ENCODE assay signal across 1 cellular context in the genomic region with DNA sequence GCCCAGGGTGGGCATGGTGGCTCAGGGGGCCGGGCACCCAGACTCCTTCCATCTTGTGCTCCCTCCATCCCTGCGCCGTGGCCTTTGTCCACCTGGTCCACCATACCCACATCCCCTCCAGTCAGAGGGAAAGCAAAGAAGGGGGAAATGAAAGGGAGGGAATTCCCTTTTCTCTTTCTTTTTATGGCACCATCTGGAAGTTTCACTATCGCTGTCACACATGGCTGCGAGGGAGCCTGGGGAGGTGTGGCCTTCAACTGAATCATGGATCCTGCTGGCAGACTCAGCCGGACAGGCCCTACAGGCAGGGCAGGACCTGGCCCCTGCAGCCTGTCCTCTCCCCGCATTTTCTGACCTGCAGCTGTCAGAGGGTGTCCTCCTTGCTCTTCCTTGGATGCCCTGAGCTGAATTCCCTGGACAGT.
TF ChIP-seq lines count a peak whose summit lies in the region.

No MANE protein-coding gene starts in this region.

TF ChIP-seq in HepG2, 621 proteins besides CTCF, POLR2A, EP300 and RAD21 (continued from another document):
- TF ChIP-seq, protein P1, sequence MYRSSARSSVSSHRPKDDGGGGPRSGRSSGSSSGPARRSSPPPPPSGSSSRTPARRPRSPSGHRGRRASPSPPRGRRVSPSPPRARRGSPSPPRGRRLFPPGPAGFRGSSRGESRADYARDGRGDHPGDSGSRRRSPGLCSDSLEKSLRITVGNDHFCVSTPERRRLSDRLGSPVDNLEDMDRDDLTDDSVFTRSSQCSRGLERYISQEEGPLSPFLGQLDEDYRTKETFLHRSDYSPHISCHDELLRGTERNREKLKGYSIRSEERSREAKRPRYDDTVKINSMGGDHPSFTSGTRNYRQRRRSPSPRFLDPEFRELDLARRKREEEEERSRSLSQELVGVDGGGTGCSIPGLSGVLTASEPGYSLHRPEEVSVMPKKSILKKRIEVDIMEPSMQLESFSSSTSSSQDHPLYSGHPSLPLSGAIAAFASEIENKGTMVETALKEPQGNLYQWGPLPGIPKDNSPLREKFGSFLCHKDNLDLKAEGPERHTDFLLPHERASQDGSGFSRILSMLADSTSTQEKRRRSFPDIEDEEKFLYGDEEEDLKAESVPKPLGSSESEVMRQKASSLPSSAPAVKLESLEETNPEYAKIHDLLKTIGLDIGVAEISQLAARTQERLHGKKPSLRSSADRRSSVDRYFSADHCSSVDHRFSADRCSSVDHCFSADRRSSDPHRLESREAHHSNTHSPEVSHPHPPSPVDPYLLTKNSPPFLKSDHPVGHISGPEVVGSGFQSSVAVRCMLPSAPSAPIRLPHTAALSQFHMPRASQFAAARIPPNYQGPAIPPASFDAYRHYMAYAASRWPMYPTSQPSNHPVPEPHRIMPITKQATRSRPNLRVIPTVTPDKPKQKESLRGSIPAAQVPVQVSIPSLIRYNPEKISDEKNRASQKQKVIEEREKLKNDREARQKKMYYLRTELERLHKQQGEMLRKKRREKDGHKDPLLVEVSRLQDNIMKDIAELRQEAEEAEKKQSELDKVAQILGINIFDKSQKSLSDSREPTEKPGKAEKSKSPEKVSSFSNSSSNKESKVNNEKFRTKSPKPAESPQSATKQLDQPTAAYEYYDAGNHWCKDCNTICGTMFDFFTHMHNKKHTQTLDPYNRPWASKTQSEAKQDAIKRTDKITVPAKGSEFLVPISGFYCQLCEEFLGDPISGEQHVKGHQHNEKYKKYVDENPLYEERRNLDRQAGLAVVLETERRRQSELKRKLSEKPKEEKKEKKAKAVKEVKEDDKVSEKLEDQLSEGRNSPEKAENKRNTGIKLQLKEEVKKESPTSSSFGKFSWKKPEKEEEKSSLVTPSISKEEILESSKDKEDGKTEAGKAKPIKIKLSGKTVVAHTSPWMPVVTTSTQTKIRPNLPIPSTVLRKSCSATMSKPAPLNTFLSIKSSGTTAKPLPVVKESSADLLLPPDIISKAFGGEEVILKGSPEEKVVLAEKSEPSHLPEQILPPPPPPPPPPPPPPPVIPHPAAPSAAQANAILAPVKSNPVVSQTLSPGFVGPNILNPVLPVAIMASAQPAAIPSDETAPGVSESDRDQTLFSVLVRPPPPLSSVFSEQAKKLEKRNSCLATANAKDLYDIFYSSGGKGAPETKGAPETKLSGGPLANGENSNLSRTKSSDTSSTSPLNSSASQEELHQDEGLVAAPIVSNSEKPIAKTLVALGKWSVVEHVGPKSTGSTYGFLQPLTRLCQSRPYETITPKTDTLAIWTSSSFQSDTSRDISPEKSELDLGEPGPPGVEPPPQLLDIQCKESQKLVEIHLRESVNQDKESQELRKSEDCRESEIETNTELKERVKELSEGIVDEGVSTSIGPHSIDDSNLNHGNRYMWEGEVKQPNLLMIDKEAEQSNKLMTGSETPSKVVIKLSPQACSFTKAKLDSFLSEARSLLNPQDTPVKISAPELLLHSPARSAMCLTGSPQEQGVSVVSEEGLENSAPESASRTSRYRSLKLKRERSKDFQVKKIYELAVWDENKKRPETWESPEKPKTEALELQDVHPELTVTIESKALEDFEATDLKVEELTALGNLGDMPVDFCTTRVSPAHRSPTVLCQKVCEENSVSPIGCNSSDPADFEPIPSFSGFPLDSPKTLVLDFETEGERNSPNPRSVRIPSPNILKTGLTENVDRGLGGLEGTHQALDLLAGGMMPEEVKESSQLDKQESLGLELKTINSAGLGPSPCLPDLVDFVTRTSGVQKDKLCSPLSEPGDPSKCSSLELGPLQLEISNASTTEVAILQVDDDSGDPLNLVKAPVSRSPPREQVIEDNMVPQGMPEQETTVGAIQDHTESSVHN (CRISPR knock-in tag; IDR thresholded peaks at IDR 0.05), result peak; percentile 60; the same call in 1 of the 2 replicates
- TF ChIP-seq, protein P2, sequence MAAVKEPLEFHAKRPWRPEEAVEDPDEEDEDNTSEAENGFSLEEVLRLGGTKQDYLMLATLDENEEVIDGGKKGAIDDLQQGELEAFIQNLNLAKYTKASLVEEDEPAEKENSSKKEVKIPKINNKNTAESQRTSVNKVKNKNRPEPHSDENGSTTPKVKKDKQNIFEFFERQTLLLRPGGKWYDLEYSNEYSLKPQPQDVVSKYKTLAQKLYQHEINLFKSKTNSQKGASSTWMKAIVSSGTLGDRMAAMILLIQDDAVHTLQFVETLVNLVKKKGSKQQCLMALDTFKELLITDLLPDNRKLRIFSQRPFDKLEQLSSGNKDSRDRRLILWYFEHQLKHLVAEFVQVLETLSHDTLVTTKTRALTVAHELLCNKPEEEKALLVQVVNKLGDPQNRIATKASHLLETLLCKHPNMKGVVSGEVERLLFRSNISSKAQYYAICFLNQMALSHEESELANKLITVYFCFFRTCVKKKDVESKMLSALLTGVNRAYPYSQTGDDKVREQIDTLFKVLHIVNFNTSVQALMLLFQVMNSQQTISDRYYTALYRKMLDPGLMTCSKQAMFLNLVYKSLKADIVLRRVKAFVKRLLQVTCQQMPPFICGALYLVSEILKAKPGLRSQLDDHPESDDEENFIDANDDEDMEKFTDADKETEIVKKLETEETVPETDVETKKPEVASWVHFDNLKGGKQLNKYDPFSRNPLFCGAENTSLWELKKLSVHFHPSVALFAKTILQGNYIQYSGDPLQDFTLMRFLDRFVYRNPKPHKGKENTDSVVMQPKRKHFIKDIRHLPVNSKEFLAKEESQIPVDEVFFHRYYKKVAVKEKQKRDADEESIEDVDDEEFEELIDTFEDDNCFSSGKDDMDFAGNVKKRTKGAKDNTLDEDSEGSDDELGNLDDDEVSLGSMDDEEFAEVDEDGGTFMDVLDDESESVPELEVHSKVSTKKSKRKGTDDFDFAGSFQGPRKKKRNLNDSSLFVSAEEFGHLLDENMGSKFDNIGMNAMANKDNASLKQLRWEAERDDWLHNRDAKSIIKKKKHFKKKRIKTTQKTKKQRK (IDR thresholded peaks at IDR 0.05; ENCODE audit: low read length), result no peak
- TF ChIP-seq, protein P3, sequence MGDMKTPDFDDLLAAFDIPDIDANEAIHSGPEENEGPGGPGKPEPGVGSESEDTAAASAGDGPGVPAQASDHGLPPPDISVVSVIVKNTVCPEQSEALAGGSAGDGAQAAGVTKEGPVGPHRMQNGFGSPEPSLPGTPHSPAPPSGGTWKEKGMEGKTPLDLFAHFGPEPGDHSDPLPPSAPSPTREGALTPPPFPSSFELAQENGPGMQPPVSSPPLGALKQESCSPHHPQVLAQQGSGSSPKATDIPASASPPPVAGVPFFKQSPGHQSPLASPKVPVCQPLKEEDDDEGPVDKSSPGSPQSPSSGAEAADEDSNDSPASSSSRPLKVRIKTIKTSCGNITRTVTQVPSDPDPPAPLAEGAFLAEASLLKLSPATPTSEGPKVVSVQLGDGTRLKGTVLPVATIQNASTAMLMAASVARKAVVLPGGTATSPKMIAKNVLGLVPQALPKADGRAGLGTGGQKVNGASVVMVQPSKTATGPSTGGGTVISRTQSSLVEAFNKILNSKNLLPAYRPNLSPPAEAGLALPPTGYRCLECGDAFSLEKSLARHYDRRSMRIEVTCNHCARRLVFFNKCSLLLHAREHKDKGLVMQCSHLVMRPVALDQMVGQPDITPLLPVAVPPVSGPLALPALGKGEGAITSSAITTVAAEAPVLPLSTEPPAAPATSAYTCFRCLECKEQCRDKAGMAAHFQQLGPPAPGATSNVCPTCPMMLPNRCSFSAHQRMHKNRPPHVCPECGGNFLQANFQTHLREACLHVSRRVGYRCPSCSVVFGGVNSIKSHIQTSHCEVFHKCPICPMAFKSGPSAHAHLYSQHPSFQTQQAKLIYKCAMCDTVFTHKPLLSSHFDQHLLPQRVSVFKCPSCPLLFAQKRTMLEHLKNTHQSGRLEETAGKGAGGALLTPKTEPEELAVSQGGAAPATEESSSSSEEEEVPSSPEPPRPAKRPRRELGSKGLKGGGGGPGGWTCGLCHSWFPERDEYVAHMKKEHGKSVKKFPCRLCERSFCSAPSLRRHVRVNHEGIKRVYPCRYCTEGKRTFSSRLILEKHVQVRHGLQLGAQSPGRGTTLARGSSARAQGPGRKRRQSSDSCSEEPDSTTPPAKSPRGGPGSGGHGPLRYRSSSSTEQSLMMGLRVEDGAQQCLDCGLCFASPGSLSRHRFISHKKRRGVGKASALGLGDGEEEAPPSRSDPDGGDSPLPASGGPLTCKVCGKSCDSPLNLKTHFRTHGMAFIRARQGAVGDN (CRISPR knock-in tag; IDR thresholded peaks at IDR 0.05), result peak; percentile 63
- TF ChIP-seq DR1 (CRISPR knock-in tag; IDR thresholded peaks at IDR 0.05), result no peak
- no peak for TF ChIP-seq ZNF101 (CRISPR knock-in tag; IDR thresholded peaks at IDR 0.05; ENCODE audit: borderline replicate concordance, low read depth)
- TF ChIP-seq, protein P4, sequence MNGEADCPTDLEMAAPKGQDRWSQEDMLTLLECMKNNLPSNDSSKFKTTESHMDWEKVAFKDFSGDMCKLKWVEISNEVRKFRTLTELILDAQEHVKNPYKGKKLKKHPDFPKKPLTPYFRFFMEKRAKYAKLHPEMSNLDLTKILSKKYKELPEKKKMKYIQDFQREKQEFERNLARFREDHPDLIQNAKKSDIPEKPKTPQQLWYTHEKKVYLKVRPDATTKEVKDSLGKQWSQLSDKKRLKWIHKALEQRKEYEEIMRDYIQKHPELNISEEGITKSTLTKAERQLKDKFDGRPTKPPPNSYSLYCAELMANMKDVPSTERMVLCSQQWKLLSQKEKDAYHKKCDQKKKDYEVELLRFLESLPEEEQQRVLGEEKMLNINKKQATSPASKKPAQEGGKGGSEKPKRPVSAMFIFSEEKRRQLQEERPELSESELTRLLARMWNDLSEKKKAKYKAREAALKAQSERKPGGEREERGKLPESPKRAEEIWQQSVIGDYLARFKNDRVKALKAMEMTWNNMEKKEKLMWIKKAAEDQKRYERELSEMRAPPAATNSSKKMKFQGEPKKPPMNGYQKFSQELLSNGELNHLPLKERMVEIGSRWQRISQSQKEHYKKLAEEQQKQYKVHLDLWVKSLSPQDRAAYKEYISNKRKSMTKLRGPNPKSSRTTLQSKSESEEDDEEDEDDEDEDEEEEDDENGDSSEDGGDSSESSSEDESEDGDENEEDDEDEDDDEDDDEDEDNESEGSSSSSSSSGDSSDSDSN (CRISPR knock-in tag; IDR thresholded peaks at IDR 0.05), result 0 out of 2 replicates have a peak, but pooled peaks have one; percentile 13
- no peak for TF ChIP-seq HDAC1 (CRISPR knock-in tag; IDR thresholded peaks at IDR 0.05)
- TF ChIP-seq STAG1 (CRISPR knock-in tag; IDR thresholded peaks at IDR 0.05), result peak; percentile 72
